In the genomic region with DNA sequence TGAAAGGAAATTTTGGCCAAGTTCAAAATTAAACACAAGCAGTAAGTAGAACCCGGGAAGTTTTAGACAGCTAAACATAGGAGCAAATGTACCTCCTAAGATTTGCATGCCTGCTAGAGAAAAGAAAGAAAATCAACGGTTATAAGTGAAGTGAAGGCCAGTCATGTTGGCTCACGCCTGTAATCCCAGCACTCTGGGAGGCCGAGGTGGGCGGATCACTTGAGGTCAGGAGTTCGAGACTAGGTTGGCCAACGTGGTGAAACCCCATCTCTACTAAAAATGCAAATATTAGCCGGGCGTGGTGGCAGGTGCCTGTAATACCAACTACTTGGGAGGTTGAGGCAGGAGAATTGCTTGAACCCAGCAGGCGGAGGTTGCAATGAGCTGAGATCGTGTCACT, we compare ENCODE assay signal across 7 cellular contexts. TPM values are rescaled to one million over a fixed set of nuclear protein-coding genes. Genes with fewer than 3 reads are reported as not detected.
DNase-seq lines count a peak whose midpoint lies in the region; ATAC-seq and TF ChIP-seq lines count a peak whose summit lies in the region.
"Not testable (repeated sequence)": the region's sequence is repeated elsewhere in the genome, so short reads cannot be mapped to it uniquely, and the experiment has no call there.

No MANE protein-coding gene starts in this region.

- not testable (repeated sequence) for H3K27me3 Mint-ChIP-seq in WTC11 (ENCODE audit: low read depth); activated T-helper 1 cell treated with anti-CD3 and anti-CD28 coated beads, Interleukin-12 subunit alpha, Interleukin-12 subunit beta, Interleukin-2, Interleukin-4 antibody, amounts not matched to agents 30 ng/mL and 10 ng/mL and 1 ng/mL, durations not matched to agents 14 hours and 24 hours and 36 hours (ENCODE audit: insufficient read depth); MCF 10A (ENCODE audit: insufficient read depth, unreplicated experiment); progenitor cell of endocrine pancreas

- intact Hi-C loops in HCT116 (cut with micrococcal nuclease); activated T-helper 1 cell treated with anti-CD3 and anti-CD28 coated beads, Interleukin-12 subunit alpha, Interleukin-12 subunit beta, Interleukin-2, Interleukin-4 antibody, amounts not matched to agents 30 ng/mL and 10 ng/mL and 1 ng/mL, durations not matched to agents 14 hours and 24 hours and 36 hours (cut with micrococcal nuclease); MCF 10A (cut with micrococcal nuclease); esophagus muscularis mucosa (cut with DNase I): not testable (repeated sequence)

- not testable (repeated sequence) for H3K9me3 ChIP-seq in HCT116 (ENCODE audit: control insufficient read depth in 1 of 2, insufficient read depth in 1 of 2, low read depth in 1 of 2, low read length in 2 of 2); RWPE2 (ENCODE audit: severe bottlenecking); esophagus muscularis mucosa

- H3K27ac ChIP-seq in HCT116 (ENCODE audit: low read depth, low read length) = peak overlapping the region; percentile 79
- peak overlapping the region; percentile 67 for H3K27ac ChIP-seq in RWPE2 (ENCODE audit: poor library complexity, severe bottlenecking)
- H3K27ac ChIP-seq in esophagus muscularis mucosa (replicated peaks in 1 of 4) = peak overlapping the region; percentile 55 to 77 (median 64)

- not testable (repeated sequence) for H2AFZ ChIP-seq in HCT116 (ENCODE audit: low read depth, low read length, poor library complexity, severe bottlenecking)

- peaks cover 47% of the 10 kb centered on the region for H3K4me1 Mint-ChIP-seq in WTC11
- H3K4me1 Mint-ChIP-seq in activated T-helper 1 cell treated with anti-CD3 and anti-CD28 coated beads, Interleukin-12 subunit alpha, Interleukin-12 subunit beta, Interleukin-2, Interleukin-4 antibody, amounts not matched to agents 30 ng/mL and 10 ng/mL and 1 ng/mL, durations not matched to agents 14 hours and 24 hours and 36 hours (ENCODE audit: low read depth) = peaks cover 51% of the 10 kb centered on the region
- H3K4me1 Mint-ChIP-seq in MCF 10A (ENCODE audit: insufficient read depth, unreplicated experiment) = not testable (repeated sequence)
- H3K4me1 Mint-ChIP-seq in progenitor cell of endocrine pancreas (ENCODE audit: low read depth) = peaks cover 12% of the 10 kb centered on the region

- H3K9me3 Mint-ChIP-seq in WTC11; activated T-helper 1 cell treated with anti-CD3 and anti-CD28 coated beads, Interleukin-12 subunit alpha, Interleukin-12 subunit beta, Interleukin-2, Interleukin-4 antibody, amounts not matched to agents 30 ng/mL and 10 ng/mL and 1 ng/mL, durations not matched to agents 14 hours and 24 hours and 36 hours; MCF 10A (ENCODE audit: unreplicated experiment); progenitor cell of endocrine pancreas (ENCODE audit: low read depth): not testable (repeated sequence)

- H3K36me3 Mint-ChIP-seq in WTC11; progenitor cell of endocrine pancreas (ENCODE audit: insufficient read depth): not testable (repeated sequence)
- peaks cover 41% of the 10 kb centered on the region for H3K36me3 Mint-ChIP-seq in activated T-helper 1 cell treated with anti-CD3 and anti-CD28 coated beads, Interleukin-12 subunit alpha, Interleukin-12 subunit beta, Interleukin-2, Interleukin-4 antibody, amounts not matched to agents 30 ng/mL and 10 ng/mL and 1 ng/mL, durations not matched to agents 14 hours and 24 hours and 36 hours (ENCODE audit: low read depth)
- H3K36me3 Mint-ChIP-seq in MCF 10A (ENCODE audit: insufficient read depth, unreplicated experiment) = peaks cover 81% of the 10 kb centered on the region

- H3K27ac Mint-ChIP-seq in WTC11 (peak overlapping the region; percentile 59; the same call in 1 of the 2 replicates), MCF 10A (ENCODE audit: low read depth, unreplicated experiment) (peak overlapping the region; percentile 63), progenitor cell of endocrine pancreas (peak overlapping the region; percentile 65)
- peak overlapping the region; percentile 1 for H3K27ac Mint-ChIP-seq in activated T-helper 1 cell treated with anti-CD3 and anti-CD28 coated beads, Interleukin-12 subunit alpha, Interleukin-12 subunit beta, Interleukin-2, Interleukin-4 antibody, amounts not matched to agents 30 ng/mL and 10 ng/mL and 1 ng/mL, durations not matched to agents 14 hours and 24 hours and 36 hours

- H3K9me2 ChIP-seq in HCT116 (ENCODE audit: insufficient read depth) = not testable (repeated sequence)

- peak overlapping the region in 1 of 2 experiments; percentile 32; a peak in 2 of 4 replicates for H3K4me3 ChIP-seq in HCT116 (replicated peaks in 1 of 2; ENCODE audit: low read depth in 1 of 2, low read length in 2 of 2)
- H3K4me3 ChIP-seq in RWPE2 (ENCODE audit: severe bottlenecking); esophagus muscularis mucosa: not testable (repeated sequence)

- peak overlapping the region; percentile 48 for H3K9ac ChIP-seq in HCT116 (ENCODE audit: low read length)

- not testable (repeated sequence) for TF ChIP-seq RAD21 in HCT116 (IDR thresholded peaks at IDR 0.05; ENCODE audit: low read depth)

- not testable (repeated sequence) for H3K36me3 ChIP-seq in HCT116 (ENCODE audit: control insufficient read depth in 1 of 2, insufficient read depth in 2 of 2, low read length in 2 of 2); esophagus muscularis mucosa
- H3K36me3 ChIP-seq in RWPE2 (ENCODE audit: low read depth) = peaks cover 52% of the 10 kb centered on the region

- ATAC-seq in HCT116 (peak; percentile 69), RWPE2 (ENCODE audit: low read depth) (peak; percentile 45)
- ATAC-seq in WTC11 = not testable (repeated sequence)

- RAD21 ChIA-PET in HCT116 (lab: Charles Lee; ENCODE audit: low non-redundant PET in 1 of 2, low total read pairs in 2 of 2, uncharacterized antibody in 2 of 2, unreplicated experiment in 2 of 2) = not testable (repeated sequence)

- H3K4me2 ChIP-seq in HCT116 (ENCODE audit: low read length) = peak overlapping the region; percentile 55

- POLR2A ChIA-PET in HCT116 (lab: Charles Lee) (interaction anchor here (0.7 kb wide), 1 partner anchor 16 kb away, joined by 4 read pairs; no protein-coding TSS in a partner anchor), MCF 10A (lab: Yijun Ruan, JAX) (interaction anchor here (2.1 kb wide), 1 partner anchor 16 kb away, joined by 15 read pairs; no protein-coding TSS in a partner anchor)
- POLR2A ChIA-PET in WTC11 (lab: Charles Lee) = not testable (repeated sequence)

- not testable (repeated sequence) for H3K4me3 Mint-ChIP-seq in WTC11; activated T-helper 1 cell treated with anti-CD3 and anti-CD28 coated beads, Interleukin-12 subunit alpha, Interleukin-12 subunit beta, Interleukin-2, Interleukin-4 antibody, amounts not matched to agents 30 ng/mL and 10 ng/mL and 1 ng/mL, durations not matched to agents 14 hours and 24 hours and 36 hours; MCF 10A (ENCODE audit: unreplicated experiment); progenitor cell of endocrine pancreas (ENCODE audit: low read depth)

- CTCF ChIA-PET in HCT116 (lab: Charles Lee) = not testable (repeated sequence)
- CTCF ChIA-PET in WTC11 (lab: Charles Lee) (interaction anchor here (0.6 kb wide), 1 partner anchor 47 kb away, joined by 3 read pairs; no protein-coding TSS in a partner anchor), MCF 10A (lab: Yijun Ruan, JAX) (interaction anchor here (0.6 to 1.8 kb wide), 4 partner anchors 11 to 910 kb away, joined by 3 to 5 read pairs (median 3); no protein-coding TSS in a partner anchor)

- WGBS in esophagus muscularis mucosa = 92% methylated on average over 11 of the region's 11 CpGs

- BruUV-seq in HCT116 (replicated peaks; lab: Mats Ljungman, UMichigan); MCF 10A (replicated peaks; lab: Mats Ljungman, UMichigan): not testable (repeated sequence)

- not testable (repeated sequence) for H3K27me3 ChIP-seq in HCT116 (ENCODE audit: insufficient read depth, low read length); RWPE2 (ENCODE audit: insufficient read depth, poor library complexity, severe bottlenecking); esophagus muscularis mucosa

- peaks cover 78% of the 10 kb centered on the region for H3K79me2 ChIP-seq in HCT116 (ENCODE audit: insufficient read depth, low read length)

- not testable (repeated sequence) for TF ChIP-seq EP300 in esophagus muscularis mucosa (IDR thresholded peaks at IDR 0.05)

- H4K20me1 ChIP-seq in HCT116 (ENCODE audit: insufficient read depth) = not testable (repeated sequence)

- DNase-seq in HCT116 (ENCODE audit: low read depth, low spot score); RWPE2 (ENCODE audit: low spot score); WTC11 (ENCODE audit: low spot score); activated T-helper 1 cell treated with anti-CD3 and anti-CD28 coated beads, Interleukin-12 subunit alpha, Interleukin-12 subunit beta, Interleukin-2, Interleukin-4 antibody, amounts not matched to agents 30 ng/mL and 10 ng/mL and 1 ng/mL, durations not matched to agents 14 hours and 24 hours and 36 hours (ENCODE audit: low spot score); MCF 10A (ENCODE audit: unreplicated experiment); esophagus muscularis mucosa (ENCODE audit: extremely low spot score); progenitor cell of endocrine pancreas (ENCODE audit: low spot score, unreplicated experiment): not testable (repeated sequence)

- H3K4me1 ChIP-seq in HCT116 (ENCODE audit: control insufficient read depth in 1 of 2, insufficient read depth in 2 of 2, low read length in 2 of 2) (peaks cover 17 to 35% of the 10 kb centered on the region in 2 experiments), RWPE2 (ENCODE audit: insufficient read depth, poor library complexity, severe bottlenecking) (peaks cover 15% of the 10 kb centered on the region), esophagus muscularis mucosa (peaks cover 9 to 47% (median 42%) of the 10 kb centered on the region in 4 donors)

- TF ChIP-seq CTCF in HCT116 (IDR thresholded peaks at IDR 0.05 in 2 of 3, conservative IDR thresholded peaks at IDR 0.05 in 1 of 3; ENCODE audit: borderline replicate concordance in 1 of 3, insufficient read depth in 1 of 3, low read depth in 2 of 3, low read length in 2 of 3); RWPE2 (IDR thresholded peaks at IDR 0.05; ENCODE audit: poor library complexity, severe bottlenecking); WTC11 (IDR thresholded peaks at IDR 0.05); MCF 10A (IDR thresholded peaks at IDR 0.05; ENCODE audit: unreplicated experiment); esophagus muscularis mucosa (IDR thresholded peaks at IDR 0.05); progenitor cell of endocrine pancreas (IDR thresholded peaks at IDR 0.05; ENCODE audit: unreplicated experiment): not testable (repeated sequence)

- not testable (repeated sequence) for TF ChIP-seq POLR2A in HCT116 (IDR thresholded peaks at IDR 0.05; ENCODE audit: borderline replicate concordance, extremely low read depth, insufficient read depth, insufficient read length); esophagus muscularis mucosa (IDR thresholded peaks at IDR 0.05; ENCODE audit: low read depth)

RNA-seq across cellular contexts. Expression of a gene that starts 21.0 kb away (rescaled TPM):
- 94.8 TPM for total RNA-seq in HCT116 (2021; ENCODE audit: unreplicated experiment)
- polyA plus RNA-seq in HCT116 (2012) = 138 and 140 TPM in 2 replicates
- total RNA-seq in WTC11 (2021) = 80.9 to 95.5 TPM (median 91.7 TPM) in 3 replicates
- 132 and 140 TPM in 2 replicates for total RNA-seq in activated T-helper 1 cell treated with anti-CD3 and anti-CD28 coated beads, Interleukin-12 subunit alpha, Interleukin-12 subunit beta, Interleukin-2, Interleukin-4 antibody, amounts not matched to agents 30 ng/mL and 10 ng/mL and 1 ng/mL, durations not matched to agents 14 hours and 24 hours and 36 hours
- 52.8 and 66.5 TPM in 2 replicates for total RNA-seq in MCF 10A (2022)
- 100 to 1,000 TPM in 3 of 4 donors, 10 to 100 TPM in 1; 98.8 to 129 (median 121) TPM for total RNA-seq in esophagus muscularis mucosa
- 65.0 and 69.7 TPM in 2 replicates for total RNA-seq in progenitor cell of endocrine pancreas

Comparison
In these comparisons a context has a peak if more than half of its experiments do, and no peak if none do; other contexts are left out.
1. H3K27ac Mint-ChIP-seq: peak in every context shown above with its lines; median percentile 65 in progenitor cell of endocrine pancreas; 63 in MCF 10A; 59 in WTC11; 1 in activated T-helper 1 cell treated with anti-CD3 and anti-CD28 coated beads, Interleukin-12 subunit alpha, Interleukin-12 subunit beta, Interleukin-2, Interleukin-4 antibody, amounts not matched to agents 30 ng/mL and 10 ng/mL and 1 ng/mL, durations not matched to agents 14 hours and 24 hours and 36 hours.